ENCODE assay signal across 18 cellular contexts in genomic region chr2:178508646-178509045, GRCh38. TPM values are rescaled to one million over a fixed set of nuclear protein-coding genes. Genes with fewer than 3 reads are reported as not detected.
DNase-seq lines count a peak whose midpoint lies in the region; ATAC-seq and TF ChIP-seq lines count a peak whose summit lies in the region.
"Had no signal": no experiment of that assay in that cellular context is flagged by ENCODE, and none has a peak within 500 bp of the region (broad histone marks: within the 10 kb centered on the region; RNA-seq: fewer than 3 reads in every experiment).

No MANE protein-coding gene starts in this region.

- H3K27ac ChIP-seq in foreskin keratinocyte, result no peak overlapping the region
- H3K27ac ChIP-seq: GM23248 had no signal

- intact Hi-C loops in natural killer cell (cut with micrococcal nuclease), result no loop called here

- POLR2A ChIA-PET in WTC11 (lab: Charles Lee), result interaction anchor here (0.6 kb wide), 1 partner anchor 8 kb away, joined by 4 read pairs; no protein-coding TSS in a partner anchor

- CTCF ChIA-PET in WTC11 (lab: Charles Lee), result no interaction called here

- H3K4me3 Mint-ChIP-seq in natural killer cell (no peak overlapping the region), WTC11 (no peak overlapping the region)
- no peak overlapping the region for H3K4me3 Mint-ChIP-seq in natural killer cell treated with Interleukin-12 subunit alpha and Interleukin-12 subunit beta and Interleukin-15 and Interleukin-18, amount 100 ng/mL, for 72 hours
- H3K4me3 Mint-ChIP-seq in central memory CD8-positive, alpha-beta T cell, result no peak overlapping the region
- H3K4me3 Mint-ChIP-seq in stimulated activated memory B cell treated with anti-CD40 and anti-IgM and Interleukin-4, amounts not matched to agents 10 μg/mL and 1 μg/mL and 100 μg/mL, for 72 hours, result no peak overlapping the region
- H3K4me3 Mint-ChIP-seq: CD4-positive, alpha-beta memory T cell; H9 had no signal

- H3K36me3 Mint-ChIP-seq in natural killer cell, result no peaks in the 10 kb centered on the region
- H3K36me3 Mint-ChIP-seq in natural killer cell treated with Interleukin-12 subunit alpha and Interleukin-12 subunit beta and Interleukin-15 and Interleukin-18, amount 100 ng/mL, for 72 hours, result peaks cover 9% of the 10 kb centered on the region
- H3K36me3 Mint-ChIP-seq in WTC11, result peaks cover 5% of the 10 kb centered on the region; the same call in 1 of the 2 replicates
- peaks cover 29% of the 10 kb centered on the region for H3K36me3 Mint-ChIP-seq in central memory CD8-positive, alpha-beta T cell (ENCODE audit: insufficient read depth)
- H3K36me3 Mint-ChIP-seq in stimulated activated memory B cell treated with anti-CD40 and anti-IgM and Interleukin-4, amounts not matched to agents 10 μg/mL and 1 μg/mL and 100 μg/mL, for 72 hours, result peaks cover 16% of the 10 kb centered on the region

- peak overlapping the region; percentile 2 to 60 for H3K27ac Mint-ChIP-seq in natural killer cell
- peak overlapping the region in 1 of 2 donors; percentile 16 for H3K27ac Mint-ChIP-seq in natural killer cell treated with Interleukin-12 subunit alpha and Interleukin-12 subunit beta and Interleukin-15 and Interleukin-18, amount 100 ng/mL, for 72 hours
- H3K27ac Mint-ChIP-seq in WTC11, result no peak overlapping the region
- peak overlapping the region; percentile 40 for H3K27ac Mint-ChIP-seq in central memory CD8-positive, alpha-beta T cell (ENCODE audit: low read depth)
- H3K27ac Mint-ChIP-seq in stimulated activated memory B cell treated with anti-CD40 and anti-IgM and Interleukin-4, amounts not matched to agents 10 μg/mL and 1 μg/mL and 100 μg/mL, for 72 hours, result peak overlapping the region; percentile 44
- H3K27ac Mint-ChIP-seq: H9 had no signal

- H3K27me3 Mint-ChIP-seq in natural killer cell (ENCODE audit: low read depth in 2 of 2) (no peaks in the 10 kb centered on the region), WTC11 (ENCODE audit: low read depth) (peaks cover 1% of the 10 kb centered on the region; the same call in 1 of the 2 replicates)
- H3K27me3 Mint-ChIP-seq in natural killer cell treated with Interleukin-12 subunit alpha and Interleukin-12 subunit beta and Interleukin-15 and Interleukin-18, amount 100 ng/mL, for 72 hours, result no peaks in the 10 kb centered on the region
- no peaks in the 10 kb centered on the region for H3K27me3 Mint-ChIP-seq in central memory CD8-positive, alpha-beta T cell
- no peaks in the 10 kb centered on the region for H3K27me3 Mint-ChIP-seq in stimulated activated memory B cell treated with anti-CD40 and anti-IgM and Interleukin-4, amounts not matched to agents 10 μg/mL and 1 μg/mL and 100 μg/mL, for 72 hours
- H3K27me3 Mint-ChIP-seq: CD4-positive, alpha-beta memory T cell had no signal

- H3K27me3 ChIP-seq in foreskin keratinocyte, result no peaks in the 10 kb centered on the region

- no peak for ATAC-seq in natural killer cell
- no peak for ATAC-seq in natural killer cell treated with Interleukin-12 subunit alpha and Interleukin-12 subunit beta and Interleukin-15 and Interleukin-18, amount 100 ng/mL, for 72 hours
- peak; percentile 51 for ATAC-seq in WTC11
- ATAC-seq in central memory CD8-positive, alpha-beta T cell (replicated peaks; ENCODE audit: extremely low read depth, poor library complexity, severe bottlenecking), result no peak
- no peak for ATAC-seq in stimulated activated memory B cell treated with anti-CD40 and anti-IgM and Interleukin-4, amounts not matched to agents 10 μg/mL and 1 μg/mL and 100 μg/mL, for 72 hours
- ATAC-seq in foreskin keratinocyte, result no peak
- ATAC-seq: HCT116 had no signal

- DNase-seq in natural killer cell (no peak), WTC11 (ENCODE audit: low spot score) (no peak), foreskin keratinocyte (no peak), mucosa of gallbladder (ENCODE audit: low spot score) (no peak), NK-92 (lab: John Stamatoyannopoulos, UW; ENCODE audit: unreplicated experiment) (no peak)
- no peak for DNase-seq in natural killer cell treated with Interleukin-12 subunit alpha and Interleukin-12 subunit beta and Interleukin-15 and Interleukin-18, amount 100 ng/mL, for 72 hours (ENCODE audit: low spot score)
- no peak for DNase-seq in central memory CD8-positive, alpha-beta T cell (ENCODE audit: low spot score in 2 of 2)
- DNase-seq: C1 segment of cervical spinal cord; Calu3; CD4-positive, alpha-beta memory T cell; COR-L47; DMS53; DMS79 treated with DMSO at 0.1 percent for 48 hours; GM23248; H9 had no signal

- TF ChIP-seq CTCF in natural killer cell (IDR thresholded peaks at IDR 0.05) (no peak), WTC11 (IDR thresholded peaks at IDR 0.05) (no peak), foreskin keratinocyte (conservative IDR thresholded peaks at IDR 0.05) (no peak)

- no peaks in the 10 kb centered on the region for H3K4me1 ChIP-seq in foreskin keratinocyte

- H3K9me3 Mint-ChIP-seq in natural killer cell (no peaks in the 10 kb centered on the region), WTC11 (no peaks in the 10 kb centered on the region)
- no peaks in the 10 kb centered on the region for H3K9me3 Mint-ChIP-seq in natural killer cell treated with Interleukin-12 subunit alpha and Interleukin-12 subunit beta and Interleukin-15 and Interleukin-18, amount 100 ng/mL, for 72 hours
- H3K9me3 Mint-ChIP-seq in central memory CD8-positive, alpha-beta T cell, result no peaks in the 10 kb centered on the region
- H3K9me3 Mint-ChIP-seq in stimulated activated memory B cell treated with anti-CD40 and anti-IgM and Interleukin-4, amounts not matched to agents 10 μg/mL and 1 μg/mL and 100 μg/mL, for 72 hours, result no peaks in the 10 kb centered on the region
- H3K9me3 Mint-ChIP-seq: CD4-positive, alpha-beta memory T cell; H9 had no signal

- H3K4me1 Mint-ChIP-seq in natural killer cell (peaks cover 0 to 5% of the 10 kb centered on the region in 2 donors), WTC11 (peaks cover 31% of the 10 kb centered on the region)
- H3K4me1 Mint-ChIP-seq in natural killer cell treated with Interleukin-12 subunit alpha and Interleukin-12 subunit beta and Interleukin-15 and Interleukin-18, amount 100 ng/mL, for 72 hours (ENCODE audit: low read depth in 2 of 2), result peaks cover 7 to 20% of the 10 kb centered on the region in 2 donors
- H3K4me1 Mint-ChIP-seq in central memory CD8-positive, alpha-beta T cell, result peaks cover 5% of the 10 kb centered on the region
- H3K4me1 Mint-ChIP-seq in stimulated activated memory B cell treated with anti-CD40 and anti-IgM and Interleukin-4, amounts not matched to agents 10 μg/mL and 1 μg/mL and 100 μg/mL, for 72 hours, result peaks cover 8% of the 10 kb centered on the region

TF ChIP-seq in WTC11, 78 proteins besides CTCF, POLR2A, EP300 and RAD21:
- TF ChIP-seq NR1H2 (CRISPR knock-in tag; IDR thresholded peaks at IDR 0.05) (no peak), SP1 (CRISPR knock-in tag; conservative IDR thresholded peaks at IDR 0.05) (no peak), GABPB1 (CRISPR knock-in tag; IDR thresholded peaks at IDR 0.05) (no peak), FOXP1 (CRISPR knock-in tag; IDR thresholded peaks at IDR 0.05; ENCODE audit: borderline replicate concordance) (no peak), CBFB (CRISPR knock-in tag; IDR thresholded peaks at IDR 0.05; ENCODE audit: low read depth) (no peak)

RNA-seq across cellular contexts. Expression of gene PLEKHA3, which starts 28.4 kb away (rescaled TPM):
- total RNA-seq in natural killer cell (10 to 100 TPM; 22.6 to 39.1 (median 34.5) TPM), WTC11 (2021) (18.4 to 18.7 TPM (median 18.7 TPM) in 3 replicates), foreskin keratinocyte (8.2 and 10.5 TPM in 2 replicates), mucosa of gallbladder (37.4 TPM)
- total RNA-seq in natural killer cell treated with Interleukin-12 subunit alpha and Interleukin-12 subunit beta and Interleukin-15 and Interleukin-18, amount 100 ng/mL, for 72 hours, result 10 to 100 TPM; 36.7 to 41.2 TPM
- polyA plus RNA-seq in foreskin keratinocyte, result 3.2 and 3.7 TPM in 2 replicates

RNA-seq across cellular contexts. Expression of gene FKBP7, which starts 30.2 kb away (rescaled TPM):
- total RNA-seq in natural killer cell (1 to 10 TPM; 1.1 to 1.3 (median 1.1) TPM), WTC11 (2021) (3.2 to 6.2 TPM (median 5.6 TPM) in 3 replicates), foreskin keratinocyte (1.8 and 2.4 TPM in 2 replicates), mucosa of gallbladder (9.1 TPM)
- total RNA-seq in natural killer cell treated with Interleukin-12 subunit alpha and Interleukin-12 subunit beta and Interleukin-15 and Interleukin-18, amount 100 ng/mL, for 72 hours, result 1 to 10 TPM; 2.1 TPM
- polyA plus RNA-seq in foreskin keratinocyte, result 2.2 TPM in 2 replicates

RNA-seq across cellular contexts. Expression of gene PJVK, which starts 57.5 kb away (rescaled TPM):
- total RNA-seq in natural killer cell, result 1 to 10 TPM; 1.3 to 2.7 (median 2.5) TPM
- 1 to 10 TPM; 1.5 to 2.8 TPM for total RNA-seq in natural killer cell treated with Interleukin-12 subunit alpha and Interleukin-12 subunit beta and Interleukin-15 and Interleukin-18, amount 100 ng/mL, for 72 hours
- 2.5 to 6.8 TPM (median 4.4 TPM) in 3 replicates for total RNA-seq in WTC11 (2021)
- total RNA-seq in foreskin keratinocyte, result 0.81 and 2.0 TPM in 2 replicates
- 0.75 and 1.3 TPM in 2 replicates for polyA plus RNA-seq in foreskin keratinocyte
- total RNA-seq in mucosa of gallbladder, result 3.1 TPM
- total RNA-seq: Daoy had no signal

RNA-seq across cellular contexts. Expression of gene PRKRA, which starts 57.7 kb away (rescaled TPM):
- total RNA-seq in natural killer cell, result 10 to 100 TPM; 42.1 to 48.3 (median 44.0) TPM
- total RNA-seq in natural killer cell treated with Interleukin-12 subunit alpha and Interleukin-12 subunit beta and Interleukin-15 and Interleukin-18, amount 100 ng/mL, for 72 hours, result 10 to 100 TPM; 24.7 to 44.1 TPM
- total RNA-seq in WTC11 (2021), result 55.4 to 57.6 TPM (median 55.4 TPM) in 3 replicates
- 32.0 and 33.6 TPM in 2 replicates for total RNA-seq in foreskin keratinocyte
- 20.7 and 23.8 TPM in 2 replicates for polyA plus RNA-seq in foreskin keratinocyte
- 43.0 TPM for total RNA-seq in mucosa of gallbladder
